8 cellular contexts compared by ENCODE assay signal in genomic region chr10:77710759-77711682, GRCh38.
A peak's percentile ranks its signal among the peaks of the same experiment; 100 is the strongest.
DNase-seq lines count a peak whose midpoint lies in the region; ATAC-seq and TF ChIP-seq lines count a peak whose summit lies in the region.

No MANE protein-coding gene starts in this region.

- no peaks in the 10 kb centered on the region for H3K9me3 ChIP-seq in NT2/D1 (ENCODE audit: insufficient read depth, low read length)
- no peaks in the 10 kb centered on the region for H3K9me3 ChIP-seq in fibroblast of lung (ENCODE audit: control insufficient read depth, insufficient read depth, low read depth, low read length)

- no peaks in the 10 kb centered on the region for H3K36me3 Mint-ChIP-seq in activated T-cell treated with anti-CD3 and anti-CD28 coated beads, Interleukin-2, amount 50 U/mL, for 24 hours (ENCODE audit: low read depth)
- no peaks in the 10 kb centered on the region for H3K36me3 Mint-ChIP-seq in naive thymus-derived CD8-positive, alpha-beta T cell
- no peaks in the 10 kb centered on the region for H3K36me3 Mint-ChIP-seq in stimulated activated memory B cell treated with anti-CD40 and anti-IgM and Interleukin-4, amounts not matched to agents 10 μg/mL and 1 μg/mL and 100 μg/mL, for 72 hours

- H3K4me3 ChIP-seq in NT2/D1 (ENCODE audit: insufficient read length, low read depth): peak overlapping the region; percentile 24
- H3K4me3 ChIP-seq in fibroblast of lung (replicated peaks in 1 of 4; ENCODE audit: control extremely low read depth in 1 of 4, insufficient read depth in 1 of 4, low read depth in 3 of 4, low read length in 4 of 4): peak overlapping the region; percentile 13 to 57 (median 51)

- H3K4me1 ChIP-seq in NT2/D1 (ENCODE audit: insufficient read depth, insufficient read length) (peaks cover 14% of the 10 kb centered on the region), fibroblast of lung (ENCODE audit: control insufficient read depth, extremely low read depth, insufficient read depth, low read length) (no peaks in the 10 kb centered on the region)

- H3K9ac ChIP-seq in NT2/D1 (ENCODE audit: insufficient read length, low read depth): peak overlapping the region; percentile 72
- peak overlapping the region; percentile 33 for H3K9ac ChIP-seq in fibroblast of lung (ENCODE audit: insufficient read depth, low read length)

- DNase-seq in CD1c-positive myeloid dendritic cell (ENCODE audit: extremely low spot score): peak; percentile 67
- DNase-seq in NT2/D1 (ENCODE audit: low read depth, low spot score): no peak
- DNase-seq in activated T-cell treated with anti-CD3 and anti-CD28 coated beads, Interleukin-2, amount 50 U/mL, for 24 hours: peak; percentile 85
- peak; percentile 41 to 50 for DNase-seq in fibroblast of lung (ENCODE audit: low read depth in 2 of 2)
- DNase-seq in naive thymus-derived CD8-positive, alpha-beta T cell: peak; percentile 29 to 72 (median 63)

- H2AFZ ChIP-seq in fibroblast of lung (ENCODE audit: low read length): peak overlapping the region; percentile 88

- H4K20me1 ChIP-seq in fibroblast of lung (ENCODE audit: control insufficient read depth, extremely low read depth, insufficient read depth, low read length): no peaks in the 10 kb centered on the region

- H3K27ac ChIP-seq in fibroblast of lung (ENCODE audit: insufficient read depth, low read length): no peak overlapping the region

- ATAC-seq in GM19395 (IDR thresholded peaks at IDR 0.05; ENCODE audit: unreplicated experiment): peak; percentile 92
- ATAC-seq in HG03460 (IDR thresholded peaks at IDR 0.05; ENCODE audit: unreplicated experiment): peak; percentile 85
- ATAC-seq in naive thymus-derived CD8-positive, alpha-beta T cell: peak; percentile 93 to 97
- ATAC-seq in stimulated activated memory B cell treated with anti-CD40 and anti-IgM and Interleukin-4, amounts not matched to agents 10 μg/mL and 1 μg/mL and 100 μg/mL, for 72 hours: peak; percentile 89

- peak; percentile 89 to 98 for TF ChIP-seq CTCF in fibroblast of lung (conservative IDR thresholded peaks at IDR 0.05 in 1 of 2, IDR thresholded peaks at IDR 0.05 in 1 of 2; ENCODE audit: low read depth in 1 of 2, low read length in 2 of 2)

- no peaks in the 10 kb centered on the region for H3K9me3 Mint-ChIP-seq in activated T-cell treated with anti-CD3 and anti-CD28 coated beads, Interleukin-2, amount 50 U/mL, for 24 hours
- no peaks in the 10 kb centered on the region for H3K9me3 Mint-ChIP-seq in naive thymus-derived CD8-positive, alpha-beta T cell
- no peaks in the 10 kb centered on the region for H3K9me3 Mint-ChIP-seq in stimulated activated memory B cell treated with anti-CD40 and anti-IgM and Interleukin-4, amounts not matched to agents 10 μg/mL and 1 μg/mL and 100 μg/mL, for 72 hours

- no peaks in the 10 kb centered on the region for H3K79me2 ChIP-seq in fibroblast of lung (ENCODE audit: control insufficient read depth, insufficient read depth, low read length)

- POLR2A ChIA-PET in naive thymus-derived CD8-positive, alpha-beta T cell (lab: Charles Lee): no interaction called here

- H3K27me3 ChIP-seq in NT2/D1 (ENCODE audit: insufficient read depth, insufficient read length) (peaks cover 11% of the 10 kb centered on the region), fibroblast of lung (ENCODE audit: control insufficient read depth, insufficient read depth, low read length) (no peaks in the 10 kb centered on the region)

- peak overlapping the region; percentile 51 for H3K4me3 Mint-ChIP-seq in activated T-cell treated with anti-CD3 and anti-CD28 coated beads, Interleukin-2, amount 50 U/mL, for 24 hours
- H3K4me3 Mint-ChIP-seq in naive thymus-derived CD8-positive, alpha-beta T cell: peak overlapping the region; percentile 20 to 83 (median 60)
- H3K4me3 Mint-ChIP-seq in stimulated activated memory B cell treated with anti-CD40 and anti-IgM and Interleukin-4, amounts not matched to agents 10 μg/mL and 1 μg/mL and 100 μg/mL, for 72 hours: peak overlapping the region; percentile 55

- no peak overlapping the region for H3K27ac Mint-ChIP-seq in activated T-cell treated with anti-CD3 and anti-CD28 coated beads, Interleukin-2, amount 50 U/mL, for 24 hours
- no peak overlapping the region for H3K27ac Mint-ChIP-seq in naive thymus-derived CD8-positive, alpha-beta T cell
- peak overlapping the region; percentile 30 for H3K27ac Mint-ChIP-seq in stimulated activated memory B cell treated with anti-CD40 and anti-IgM and Interleukin-4, amounts not matched to agents 10 μg/mL and 1 μg/mL and 100 μg/mL, for 72 hours

- peak overlapping the region; percentile 91 for H3K4me2 ChIP-seq in fibroblast of lung (ENCODE audit: extremely low read depth, insufficient read depth, low read length)

- no peaks in the 10 kb centered on the region for H3K36me3 ChIP-seq in NT2/D1 (ENCODE audit: insufficient read depth, insufficient read length, low read length)
- no peaks in the 10 kb centered on the region for H3K36me3 ChIP-seq in fibroblast of lung (ENCODE audit: control insufficient read depth, insufficient read depth, low read length)

- peaks cover 41% of the 10 kb centered on the region for H3K27me3 Mint-ChIP-seq in activated T-cell treated with anti-CD3 and anti-CD28 coated beads, Interleukin-2, amount 50 U/mL, for 24 hours
- peaks cover 6 to 32% (median 24%) of the 10 kb centered on the region in 5 donors for H3K27me3 Mint-ChIP-seq in naive thymus-derived CD8-positive, alpha-beta T cell
- peaks cover 26% of the 10 kb centered on the region for H3K27me3 Mint-ChIP-seq in stimulated activated memory B cell treated with anti-CD40 and anti-IgM and Interleukin-4, amounts not matched to agents 10 μg/mL and 1 μg/mL and 100 μg/mL, for 72 hours

- H3K4me1 Mint-ChIP-seq in activated T-cell treated with anti-CD3 and anti-CD28 coated beads, Interleukin-2, amount 50 U/mL, for 24 hours (ENCODE audit: low read depth): peaks cover 14% of the 10 kb centered on the region
- H3K4me1 Mint-ChIP-seq in naive thymus-derived CD8-positive, alpha-beta T cell: peaks cover 0 to 10% (median 5%) of the 10 kb centered on the region in 4 donors
- peaks cover 21% of the 10 kb centered on the region for H3K4me1 Mint-ChIP-seq in stimulated activated memory B cell treated with anti-CD40 and anti-IgM and Interleukin-4, amounts not matched to agents 10 μg/mL and 1 μg/mL and 100 μg/mL, for 72 hours
